Comparison of ENCODE assay signal across 1 cellular context in the genomic region with DNA sequence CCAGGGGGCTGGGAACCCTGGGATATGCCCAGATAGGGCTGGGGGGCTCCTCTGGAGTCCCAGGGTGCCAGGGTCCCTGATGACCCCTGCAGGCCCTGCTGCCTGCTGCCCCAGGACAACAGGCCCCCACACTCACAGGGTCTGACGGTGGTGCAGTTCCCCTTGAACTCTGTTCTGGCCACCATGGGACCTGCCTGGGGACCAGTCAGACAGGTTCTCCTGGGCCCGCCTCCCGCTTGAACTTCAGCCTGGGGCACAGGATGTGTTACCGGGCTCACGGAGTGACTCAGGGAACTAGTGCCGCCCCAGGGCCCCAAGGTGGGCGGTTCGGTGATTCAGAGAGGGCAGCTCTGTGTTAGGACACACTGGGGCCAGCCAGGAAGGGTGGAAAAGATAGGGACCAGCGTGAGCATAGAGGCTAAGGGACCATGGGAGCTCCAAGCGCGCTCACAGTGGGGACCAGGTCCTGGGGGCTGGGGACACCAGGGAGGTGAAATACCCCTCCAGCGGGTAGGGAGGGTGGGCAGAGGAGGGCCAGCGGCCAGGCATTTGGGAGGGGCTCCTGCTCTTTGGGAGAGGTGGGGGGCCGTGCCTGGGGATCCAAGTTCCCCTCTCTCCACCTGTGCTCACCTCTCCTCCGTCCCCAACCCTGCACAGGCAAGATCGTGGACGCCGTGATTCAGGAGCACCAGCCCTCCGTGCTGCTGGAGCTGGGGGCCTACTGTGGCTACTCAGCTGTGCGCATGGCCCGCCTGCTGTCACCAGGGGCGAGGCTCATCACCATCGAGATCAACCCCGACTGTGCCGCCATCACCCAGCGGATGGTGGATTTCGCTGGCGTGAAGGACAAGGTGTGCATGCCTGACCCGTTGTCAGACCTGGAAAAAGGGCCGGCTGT.
TF ChIP-seq lines count a peak whose summit lies in the region.

No MANE protein-coding gene starts in this region.

TF ChIP-seq in K562, 482 proteins besides CTCF, POLR2A, EP300 and RAD21 (continued from another document):
- TF ChIP-seq, protein P1, sequence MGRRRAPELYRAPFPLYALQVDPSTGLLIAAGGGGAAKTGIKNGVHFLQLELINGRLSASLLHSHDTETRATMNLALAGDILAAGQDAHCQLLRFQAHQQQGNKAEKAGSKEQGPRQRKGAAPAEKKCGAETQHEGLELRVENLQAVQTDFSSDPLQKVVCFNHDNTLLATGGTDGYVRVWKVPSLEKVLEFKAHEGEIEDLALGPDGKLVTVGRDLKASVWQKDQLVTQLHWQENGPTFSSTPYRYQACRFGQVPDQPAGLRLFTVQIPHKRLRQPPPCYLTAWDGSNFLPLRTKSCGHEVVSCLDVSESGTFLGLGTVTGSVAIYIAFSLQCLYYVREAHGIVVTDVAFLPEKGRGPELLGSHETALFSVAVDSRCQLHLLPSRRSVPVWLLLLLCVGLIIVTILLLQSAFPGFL (CRISPR knock-in tag; IDR thresholded peaks at IDR 0.05): no peak
